Comparison of ENCODE assay signal across 31 cellular contexts in genomic region chr21:18914570-18914969, GRCh38.
"Had no signal": no experiment of that assay in that cellular context is flagged by ENCODE, and none has a peak within 500 bp of the region (broad histone marks: within the 10 kb centered on the region; RNA-seq: fewer than 3 reads in every experiment).

No MANE protein-coding gene starts in this region.

- H3K36me3 Mint-ChIP-seq: immature natural killer cell; naive B cell; stimulated activated effector memory CD8-positive, alpha-beta T cell treated with anti-CD3 and anti-CD28 coated beads, Interleukin-12 subunit alpha, Interleukin-12 subunit beta, amount 100 ng/mL, for 72 hours had no signal

- H3K27me3 Mint-ChIP-seq: naive B cell; stimulated activated naive CD8-positive, alpha-beta T cell treated with anti-CD3 and anti-CD28 coated beads, Interleukin-15, Interleukin-2, amounts not matched to agents 100 ng/mL and 50 ng/mL, for 24 hours had no signal

- H3K4me1 ChIP-seq: left lung, lower lobe of right lung, pancreas, prostate gland, sigmoid colon, spleen, suprapubic skin, tibial artery, upper lobe of right lung, uterus had no signal

- H3K27ac ChIP-seq: left lung, lower lobe of right lung, pancreas, prostate gland, sigmoid colon, spleen, suprapubic skin, thoracic aorta, tibial artery, upper lobe of right lung, uterus had no signal

- H3K27ac Mint-ChIP-seq: immature natural killer cell; mesothelial cell of epicardium; naive B cell; natural killer cell; nephron progenitor cell; stimulated activated effector memory CD8-positive, alpha-beta T cell treated with anti-CD3 and anti-CD28 coated beads, Interleukin-12 subunit alpha, Interleukin-12 subunit beta, amount 100 ng/mL, for 72 hours; stimulated activated naive CD8-positive, alpha-beta T cell treated with anti-CD3 and anti-CD28 coated beads, Interleukin-15, Interleukin-2, amounts not matched to agents 100 ng/mL and 50 ng/mL, for 24 hours had no signal

- H3K4me1 Mint-ChIP-seq: immature natural killer cell; naive B cell; natural killer cell; nephron progenitor cell; stimulated activated effector memory CD8-positive, alpha-beta T cell treated with anti-CD3 and anti-CD28 coated beads, Interleukin-12 subunit alpha, Interleukin-12 subunit beta, amount 100 ng/mL, for 72 hours had no signal

- H3K36me3 ChIP-seq: left lung, lower lobe of right lung, pancreas, prostate gland, sigmoid colon, spleen, suprapubic skin, thoracic aorta, tibial artery, upper lobe of right lung, uterus had no signal

- H3K4me3 Mint-ChIP-seq: immature natural killer cell; mesothelial cell of epicardium; naive B cell; natural killer cell; nephron progenitor cell; stimulated activated effector memory CD8-positive, alpha-beta T cell treated with anti-CD3 and anti-CD28 coated beads, Interleukin-12 subunit alpha, Interleukin-12 subunit beta, amount 100 ng/mL, for 72 hours; stimulated activated naive CD8-positive, alpha-beta T cell treated with anti-CD3 and anti-CD28 coated beads, Interleukin-15, Interleukin-2, amounts not matched to agents 100 ng/mL and 50 ng/mL, for 24 hours had no signal

- H3K4me3 ChIP-seq: left lung, lower lobe of right lung, pancreas, prostate gland, sigmoid colon, spleen, suprapubic skin, thoracic aorta, tibial artery, upper lobe of right lung, uterus had no signal

- H3K27me3 ChIP-seq: left lung, pancreas, sigmoid colon, spleen, suprapubic skin, tibial artery, upper lobe of right lung, uterus had no signal

- DNase-seq: hypothalamus; immature natural killer cell; kidney; left colon; lower lobe of right lung; mammary epithelial cell; mesenchymal stem cell; naive B cell; natural killer cell; nephron progenitor cell; nucleus accumbens; pancreas; posterior cingulate gyrus; retina; right cardiac atrium; sigmoid colon; small intestine; spleen; stimulated activated CD4-positive, alpha-beta T cell treated with anti-CD3 and anti-CD28 coated beads, Interleukin-4, amount 100 ng/mL, for 24 hours; stimulated activated naive CD4-positive, alpha-beta T cell; tibial artery; trophoblast cell; upper lobe of right lung; uterus had no signal

- ATAC-seq: left lung; lower lobe of right lung; natural killer cell; pancreas; right cardiac atrium; stimulated activated effector memory CD8-positive, alpha-beta T cell treated with anti-CD3 and anti-CD28 coated beads, Interleukin-12 subunit alpha, Interleukin-12 subunit beta, amount 100 ng/mL, for 72 hours; upper lobe of right lung had no signal

- H3K9me3 ChIP-seq: pancreas, prostate gland, sigmoid colon, thoracic aorta, upper lobe of right lung, uterus had no signal
